9 cellular contexts compared by ENCODE assay signal in the genomic region with DNA sequence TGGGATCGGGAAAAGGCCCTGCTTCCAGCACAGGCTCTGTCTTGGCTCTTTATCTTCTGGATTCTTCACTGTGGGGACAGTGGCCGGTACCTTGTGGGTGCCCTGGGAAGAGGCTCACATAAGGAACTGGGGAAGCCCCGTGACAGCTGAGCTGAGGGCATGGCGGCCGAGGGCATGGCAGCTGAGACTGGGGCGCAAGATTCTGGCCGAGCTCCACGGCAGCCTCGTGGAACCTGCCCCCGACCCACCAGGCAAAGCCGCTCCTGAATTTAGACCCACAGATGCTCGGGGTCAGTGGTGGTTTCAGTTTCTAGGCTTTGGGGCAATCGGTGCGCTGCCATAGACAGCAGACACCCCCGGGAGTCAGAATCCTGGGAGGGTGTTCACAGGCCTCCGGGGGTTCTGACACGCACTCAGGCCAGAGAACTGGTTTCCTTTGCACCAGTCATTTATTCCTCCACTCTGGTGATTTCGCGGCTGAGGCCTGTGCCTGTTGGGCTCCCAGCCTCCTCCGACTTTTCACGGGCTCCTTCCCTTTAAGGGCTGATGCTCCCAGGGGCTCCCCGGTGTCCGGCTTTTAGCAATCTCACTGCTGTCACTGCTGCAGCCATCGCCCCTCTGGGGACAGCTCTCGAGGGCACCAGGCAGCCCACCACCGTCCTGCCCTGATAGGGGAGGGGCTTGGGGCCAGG.
"Had no signal": no experiment of that assay in that cellular context is flagged by ENCODE, and none has a peak within 500 bp of the region (broad histone marks: within the 10 kb centered on the region; RNA-seq: fewer than 3 reads in every experiment).

No MANE protein-coding gene starts in this region.

- H3K4me3 Mint-ChIP-seq: GM23338, HFFc6, IgD-negative memory B cell had no signal

- H3K4me1 ChIP-seq: HAP-1 had no signal

- H3K27ac Mint-ChIP-seq: GM23338, HFFc6, IgD-negative memory B cell had no signal

- H3K9me3 Mint-ChIP-seq: HFFc6 had no signal

- H3K4me3 ChIP-seq: GM23338, HAP-1 had no signal

- DNase-seq: H7, HFFc6, KBM-7 had no signal

- H3K27ac ChIP-seq: HL-60, KMS-11 had no signal

- H2AFZ ChIP-seq: GM23338 had no signal

- H3K4me2 ChIP-seq: GM23338, KMS-11 had no signal

- H3K9ac ChIP-seq: KMS-11 had no signal

- H3K36me3 Mint-ChIP-seq: IgD-negative memory B cell had no signal

- ATAC-seq: HCT116 had no signal

- H3K4me1 Mint-ChIP-seq: GM23338, IgD-negative memory B cell had no signal

- H3K36me3 ChIP-seq: HAP-1 had no signal

- H3K9me3 ChIP-seq: HAP-1 had no signal
